8 cellular contexts compared by ENCODE assay signal in genomic region chr20:38445901-38446425, GRCh38. TPM values are rescaled to one million over a fixed set of nuclear protein-coding genes. Genes with fewer than 3 reads are reported as not detected.
DNase-seq lines count a peak whose midpoint lies in the region; ATAC-seq, FAIRE-seq and TF ChIP-seq lines count a peak whose summit lies in the region.

No MANE protein-coding gene starts in this region.

- no peaks in the 10 kb centered on the region for H4K20me1 ChIP-seq in endothelial cell of umbilical vein (replicated peaks; ENCODE audit: control insufficient read depth, extremely low read depth, insufficient read depth, low read length)

- dilution Hi-C loops in endothelial cell of umbilical vein (cut with MboI; ENCODE audit: extremely low pct_ligation_motif_present, low sequenced_read_pairs), result no loop called here

- POLR2A ChIA-PET in endothelial cell of umbilical vein (lab: Charles Lee), result interaction anchor here (0.6 to 3.3 kb wide), 4 partner anchors 8 to 1474 kb away, joined by 5 to 40 read pairs (median 8); partner anchors contain the start of genes RALGAPB and SNHG17

- H3K27me3 ChIP-seq in SJCRH30 (no peaks in the 10 kb centered on the region), endothelial cell of umbilical vein (ENCODE audit: control insufficient read depth in 2 of 2, insufficient read depth in 2 of 2, low read length in 2 of 2) (no peaks in the 10 kb centered on the region)

- BruUV-seq in endothelial cell of umbilical vein (replicated peaks; lab: Mats Ljungman, UMichigan), result no TSS peak

- CTCF ChIA-PET in endothelial cell of umbilical vein (lab: Charles Lee), result interaction anchor here (0.6 to 4.3 kb wide), 15 partner anchors 8 to 124 kb away, joined by 3 to 106 read pairs (median 3); partner anchors contain the start of genes RALGAPB and SNHG17

- ATAC-seq in GM21717 (IDR thresholded peaks at IDR 0.05; ENCODE audit: unreplicated experiment), result no peak

- H3K4me3 ChIP-seq in GM12865 (ENCODE audit: low read depth, low read length), result peak overlapping the region; percentile 25
- peak overlapping the region; percentile 85 for H3K4me3 ChIP-seq in SJCRH30
- H3K4me3 ChIP-seq in endothelial cell of umbilical vein (replicated peaks in 1 of 3; ENCODE audit: insufficient read depth in 1 of 3, low read depth in 1 of 3, low read length in 3 of 3), result no peak overlapping the region
- H3K4me3 ChIP-seq in retinal pigment epithelial cell (ENCODE audit: low read length), result peak overlapping the region; percentile 87

- no peak for TF ChIP-seq POLR2A in endothelial cell of umbilical vein (IDR thresholded peaks at IDR 0.05; ENCODE audit: low read depth, low read length)

- H3K36me3 ChIP-seq in SJCRH30 (peaks cover 8% of the 10 kb centered on the region; the same call in 1 of the 2 replicates), endothelial cell of umbilical vein (ENCODE audit: control insufficient read depth in 2 of 2, extremely low read depth in 1 of 2, insufficient read depth in 2 of 2, low read length in 2 of 2) (peaks cover 0 to 4% of the 10 kb centered on the region in 2 experiments)

- no peak for DNase-seq in GM12865 (ENCODE audit: low read depth)
- DNase-seq in SJCRH30, result no peak
- DNase-seq in endothelial cell of umbilical vein (ENCODE audit: low read depth, low spot score), result no peak
- no peak for DNase-seq in retinal pigment epithelial cell (ENCODE audit: low read depth)
- DNase-seq in DMS79 treated with DMSO at 0.1 percent for 48 hours (lab: John Stamatoyannopoulos, UW), result no peak
- no peak for DNase-seq in SKM-1 treated with dmso at 0.1 percent for 144 hours (lab: John Stamatoyannopoulos, UW; ENCODE audit: unreplicated experiment)
- DNase-seq in NCI-H774 (lab: John Stamatoyannopoulos, UW), result no peak

- no peak overlapping the region for H3K9ac ChIP-seq in endothelial cell of umbilical vein (replicated peaks; ENCODE audit: extremely low read depth, insufficient read depth, low read length)

- H3K27ac ChIP-seq in SJCRH30, result no peak overlapping the region
- no peak overlapping the region for H3K27ac ChIP-seq in endothelial cell of umbilical vein (ENCODE audit: insufficient read depth, low read depth, low read length)

- no peak overlapping the region for H3K4me2 ChIP-seq in endothelial cell of umbilical vein (ENCODE audit: insufficient read depth, low read length)

- no peaks in the 10 kb centered on the region for H3K79me2 ChIP-seq in endothelial cell of umbilical vein (ENCODE audit: control insufficient read depth, insufficient read depth, low read length)

- H3K4me1 ChIP-seq in SJCRH30 (no peaks in the 10 kb centered on the region), endothelial cell of umbilical vein (ENCODE audit: control insufficient read depth, extremely low read depth, insufficient read depth, low read length) (peaks cover 41% of the 10 kb centered on the region)

- H3K9me3 ChIP-seq in SJCRH30 (replicated peaks) (no peaks in the 10 kb centered on the region), endothelial cell of umbilical vein (replicated peaks; ENCODE audit: control insufficient read depth, insufficient read depth, low read length) (no peaks in the 10 kb centered on the region)

- no peaks in the 10 kb centered on the region for H3K9me1 ChIP-seq in endothelial cell of umbilical vein (replicated peaks; ENCODE audit: control insufficient read depth, extremely low read depth, insufficient read depth, low read length)

- TF ChIP-seq CTCF in GM12865 (IDR thresholded peaks at IDR 0.05; ENCODE audit: insufficient read depth, low read depth, low read length, missing control alignments) (no peak), endothelial cell of umbilical vein (IDR thresholded peaks at IDR 0.05; ENCODE audit: extremely low read depth in 1 of 2, insufficient read depth in 1 of 2, low read depth in 1 of 2, low read length in 2 of 2) (no peak), retinal pigment epithelial cell (conservative IDR thresholded peaks at IDR 0.05; ENCODE audit: low read depth, low read length) (no peak)

- no peak for FAIRE-seq in endothelial cell of umbilical vein (lab: Jason Lieb, UNC)

- H2AFZ ChIP-seq in endothelial cell of umbilical vein (ENCODE audit: low read depth, low read length), result peak overlapping the region; percentile 69

- intact Hi-C loops in endothelial cell of umbilical vein (cut with micrococcal nuclease), result loop anchor here (1.0 kb wide), 2 partner anchors 11 to 26 kb away; partner anchors contain the start of genes RALGAPB and SNHG17

TF ChIP-seq in endothelial cell of umbilical vein, 7 proteins besides CTCF, POLR2A, EP300 and RAD21:
- TF ChIP-seq POLR2AphosphoS5 (IDR thresholded peaks at IDR 0.05; ENCODE audit: insufficient read depth, low read depth, low read length) (no peak), GATA2 (IDR thresholded peaks at IDR 0.05; ENCODE audit: insufficient read depth, insufficient read length, low read depth, low read length) (no peak), MYC (IDR thresholded peaks at IDR 0.05; ENCODE audit: low read depth, low read length) (no peak), JUN (IDR thresholded peaks at IDR 0.05; ENCODE audit: borderline replicate concordance, insufficient read depth, insufficient read length, low read depth) (no peak), FOS (IDR thresholded peaks at IDR 0.05; ENCODE audit: borderline replicate concordance, insufficient read depth, low read length) (no peak), EZH2 (IDR thresholded peaks at IDR 0.05; ENCODE audit: borderline replicate concordance, low read depth, low read length, severe bottlenecking) (no peak), MAX (IDR thresholded peaks at IDR 0.05; ENCODE audit: insufficient read depth, insufficient read length) (no peak)

RNA-seq across cellular contexts. Expression of gene SNHG17, which starts 10.8 kb away (rescaled TPM):
- total RNA-seq in SJCRH30 (2014; rRNA removed; shearing (Covaris generic)), result 35.3 and 42.8 TPM in 2 replicates
- total RNA-seq in endothelial cell of umbilical vein, result 39.6 and 94.0 TPM in 2 replicates
- polyA plus RNA-seq in endothelial cell of umbilical vein, result 33.2 and 39.4 TPM in 2 replicates
- polyA plus RNA-seq in endothelial cell of umbilical vein (2011; cell fraction: cytosol; rRNA removed), result 36.8 and 39.9 TPM in 2 replicates
- 94.5 and 98.9 TPM in 2 replicates for polyA plus RNA-seq in endothelial cell of umbilical vein (2011; cell fraction: nucleus; rRNA removed)
- 32.0 and 34.1 TPM in 2 replicates for polyA plus RNA-seq in endothelial cell of umbilical vein (2012)
- polyA minus RNA-seq in endothelial cell of umbilical vein, result 18.6 and 19.1 TPM in 2 replicates
- polyA minus RNA-seq in endothelial cell of umbilical vein (2011; cell fraction: cytosol; rRNA and poly(A)+ RNA removed), result 46.9 TPM
- 23.9 and 29.1 TPM in 2 replicates for polyA minus RNA-seq in endothelial cell of umbilical vein (2011; cell fraction: nucleus; rRNA and poly(A)+ RNA removed)

RNA-seq across cellular contexts. Expression of gene RALGAPB, which starts 26.7 kb away (rescaled TPM):
- 48.2 and 51.5 TPM in 2 replicates for total RNA-seq in SJCRH30 (2014; rRNA removed; shearing (Covaris generic))
- total RNA-seq in endothelial cell of umbilical vein, result 36.4 and 38.7 TPM in 2 replicates
- 10.8 and 12.8 TPM in 2 replicates for polyA plus RNA-seq in endothelial cell of umbilical vein
- 9.6 and 10.4 TPM in 2 replicates for polyA plus RNA-seq in endothelial cell of umbilical vein (2011; cell fraction: cytosol; rRNA removed)
- polyA plus RNA-seq in endothelial cell of umbilical vein (2011; cell fraction: nucleus; rRNA removed), result 73.7 and 85.7 TPM in 2 replicates
- 26.9 and 31.5 TPM in 2 replicates for polyA plus RNA-seq in endothelial cell of umbilical vein (2012)
- 51.7 and 62.2 TPM in 2 replicates for polyA minus RNA-seq in endothelial cell of umbilical vein
- 16.0 TPM for polyA minus RNA-seq in endothelial cell of umbilical vein (2011; cell fraction: cytosol; rRNA and poly(A)+ RNA removed)
- polyA minus RNA-seq in endothelial cell of umbilical vein (2011; cell fraction: nucleus; rRNA and poly(A)+ RNA removed), result 81.9 and 120 TPM in 2 replicates

Comparison
In these comparisons a context has a peak if more than half of its experiments do, and no peak if none do; other contexts are left out.
1. H3K4me3 ChIP-seq: peak in GM12865 (single experiment), SJCRH30 (single experiment) and retinal pigment epithelial cell (single experiment); none in endothelial cell of umbilical vein (0 of 3).